ENCODE assay signal across 7 cellular contexts in the genomic region with DNA sequence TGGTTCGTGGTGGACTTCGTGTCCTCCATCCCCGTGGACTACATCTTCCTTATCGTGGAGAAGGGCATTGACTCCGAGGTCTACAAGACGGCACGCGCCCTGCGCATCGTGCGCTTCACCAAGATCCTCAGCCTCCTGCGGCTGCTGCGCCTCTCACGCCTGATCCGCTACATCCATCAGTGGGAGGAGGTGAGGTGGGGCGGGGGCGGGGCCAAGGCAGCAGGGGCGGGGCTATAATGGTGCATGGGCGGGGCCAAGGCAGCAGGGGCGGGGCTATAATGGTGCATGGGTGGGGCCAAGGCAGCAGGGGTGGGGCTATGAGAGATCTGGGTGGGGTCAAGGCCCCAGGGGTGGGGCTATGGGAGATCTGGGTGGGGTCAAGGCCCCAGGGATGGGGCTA. TPM values are rescaled to one million over a fixed set of nuclear protein-coding genes. Genes with fewer than 3 reads are reported as not detected.
"Had no signal": no experiment of that assay in that cellular context is flagged by ENCODE, and none has a peak within 500 bp of the region (broad histone marks: within the 10 kb centered on the region; RNA-seq: fewer than 3 reads in every experiment).

No MANE protein-coding gene starts in this region.

RNA-seq across cellular contexts. Expression of gene HCN2, which starts 14.1 kb away (rescaled TPM):
- total RNA-seq: ureter had no signal

RNA-seq across cellular contexts. Expression of gene FGF22, which starts 35.9 kb away (rescaled TPM):
- total RNA-seq: activated naive CD4-positive, alpha-beta T cell treated with anti-CD3 and anti-CD28 coated beads for 36 hours; chondrocyte; left ventricle myocardium superior; lung microvascular endothelial cell; smooth muscle cell had no signal
- polyA plus RNA-seq: keratinocyte had no signal
